7 cellular contexts compared by ENCODE assay signal in genomic region chr14:34318014-34318413, GRCh38.
"Had no signal": no experiment of that assay in that cellular context is flagged by ENCODE, and none has a peak within 500 bp of the region (broad histone marks: within the 10 kb centered on the region; RNA-seq: fewer than 3 reads in every experiment).

No MANE protein-coding gene starts in this region.

- H3K4me3 ChIP-seq: K562 had no signal

- H3K4me2 ChIP-seq: KMS-11 had no signal

- H3K9ac ChIP-seq: KMS-11 had no signal

- ATAC-seq: K562 had no signal

- H3K27ac ChIP-seq: HL-60, KMS-11 had no signal

- DNase-seq: IMR-90, KBM-7, KG1 had no signal

- FAIRE-seq: HTR-8/SVneo, K562 had no signal
